In genomic region chr20:3107464-3108025, GRCh38 we compare ENCODE assay signal across 30 cellular contexts. TPM values are rescaled to one million over a fixed set of nuclear protein-coding genes. Genes with fewer than 3 reads are reported as not detected.
"Had no signal": no experiment of that assay in that cellular context is flagged by ENCODE, and none has a peak within 500 bp of the region (broad histone marks: within the 10 kb centered on the region; RNA-seq: fewer than 3 reads in every experiment).

No MANE protein-coding gene starts in this region.

- DNase-seq: activated CD4-positive, alpha-beta T cell treated with anti-CD3 and anti-CD28 coated beads, Interleukin-2, amount 10 ng/mL, durations not matched to agents 7 days and 5 days; activated CD4-positive, CD25-positive, alpha-beta regulatory T cell treated with anti-CD3 and anti-CD28 coated beads, Interleukin-2, amount 50 U/mL, for 72 hours; activated CD8-positive, alpha-beta memory T cell treated with anti-CD3 and anti-CD28 coated beads, Interleukin-2, amount 10 ng/mL, durations not matched to agents 7 days and 5 days; activated CD8-positive, alpha-beta T cell treated with anti-CD3 and anti-CD28 coated beads for 36 hours; activated gamma-delta T cell; activated naive CD4-positive, alpha-beta T cell treated with anti-CD3 and anti-CD28 coated beads, Interleukin-2, amount 50 U/mL, for 16 hours; activated naive CD8-positive, alpha-beta T cell treated with anti-CD3 and anti-CD28 coated beads, Interleukin-2, amount 50 U/mL, for 24 hours; activated T-cell treated with anti-CD3 and anti-CD28 coated beads for 4 hours; aorta; effector CD4-positive, alpha-beta T cell; foreskin fibroblast; heart right ventricle; immature natural killer cell; kidney glomerular epithelial cell; left ventricle myocardium inferior; right cardiac atrium; stimulated activated CD4-positive, alpha-beta T cell treated with anti-CD3 and anti-CD28 coated beads, Interleukin-12 subunit alpha, Interleukin-12 subunit beta, amount 100 ng/mL, for 4 hours; stimulated activated CD4-positive, alpha-beta T cell treated with anti-CD3 and anti-CD28 coated beads, Interleukin-4, amount 100 ng/mL, for 4 hours; tibial artery had no signal

- H3K9ac ChIP-seq: parathyroid adenoma had no signal

- H3K27me3 ChIP-seq: heart right ventricle, tibial artery had no signal

- H3K4me3 ChIP-seq: heart right ventricle, left ventricle myocardium inferior, tibial artery had no signal

- H3K9me3 ChIP-seq: heart right ventricle, left ventricle myocardium inferior, tibial artery had no signal

- H3K4me1 ChIP-seq: left ventricle myocardium inferior, parathyroid adenoma, tibial artery had no signal

- H3K27ac ChIP-seq: heart right ventricle, left ventricle myocardium inferior, parathyroid adenoma, tibial artery, VCaP had no signal

RNA-seq across cellular contexts. Expression of gene AVP, which starts 23.0 kb away (rescaled TPM):
- total RNA-seq: activated CD4-positive, alpha-beta T cell treated with anti-CD3 and anti-CD28 coated beads, Interleukin-2, amount 10 ng/mL, durations not matched to agents 7 days and 5 days; activated CD8-positive, alpha-beta memory T cell treated with anti-CD3 and anti-CD28 coated beads, Interleukin-2, amount 10 ng/mL, durations not matched to agents 7 days and 5 days; activated CD8-positive, alpha-beta T cell treated with anti-CD3 and anti-CD28 coated beads for 36 hours; aorta; cardiac septum; chondrocyte; epithelial cell of proximal tubule; fibroblast of lung; heart right ventricle; lung microvascular endothelial cell; mesothelial cell of epicardium; naive thymus-derived CD8-positive, alpha-beta T cell; pulmonary artery endothelial cell; right cardiac atrium; skeletal muscle tissue had no signal

RNA-seq across cellular contexts. Expression of gene OXT, which starts 36.1 kb away (rescaled TPM):
- total RNA-seq: activated CD4-positive, alpha-beta T cell treated with anti-CD3 and anti-CD28 coated beads, Interleukin-2, amount 10 ng/mL, durations not matched to agents 7 days and 5 days; activated CD8-positive, alpha-beta memory T cell treated with anti-CD3 and anti-CD28 coated beads, Interleukin-2, amount 10 ng/mL, durations not matched to agents 7 days and 5 days; activated CD8-positive, alpha-beta T cell treated with anti-CD3 and anti-CD28 coated beads for 36 hours; aorta; cardiac septum; chondrocyte; epithelial cell of proximal tubule; fibroblast of lung; left ventricle myocardium inferior; lung microvascular endothelial cell; mesothelial cell of epicardium; pulmonary artery endothelial cell; skeletal muscle tissue had no signal
